Comparison of ENCODE assay signal across 18 cellular contexts in the genomic region with DNA sequence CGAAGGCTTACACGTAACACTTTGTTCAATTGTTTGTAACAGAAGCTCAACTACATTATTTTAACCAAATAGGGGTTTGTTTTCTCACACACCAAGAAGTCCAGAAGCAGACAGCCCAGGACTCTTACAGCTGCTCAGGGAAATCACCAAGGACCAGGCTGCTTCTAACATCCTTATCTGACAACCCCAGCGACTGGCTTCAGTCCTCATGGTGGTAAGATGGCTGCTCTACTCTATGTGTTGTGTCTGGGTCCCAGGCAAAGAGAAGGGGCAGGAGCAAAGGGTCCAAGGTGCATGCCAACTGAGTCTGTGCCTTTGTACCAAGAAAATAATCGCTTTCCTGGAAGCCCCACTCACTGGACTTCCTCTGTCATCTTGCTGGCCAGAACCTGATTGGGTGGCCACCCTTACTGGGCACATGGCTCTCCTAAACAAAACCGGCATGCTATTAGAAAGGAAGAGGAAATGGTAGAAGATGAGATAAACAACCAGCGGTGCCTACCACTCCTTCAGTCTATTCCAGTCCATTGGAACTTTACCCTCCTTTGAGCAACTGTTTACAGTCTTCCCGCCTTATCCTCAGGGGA.
"Had no signal": no experiment of that assay in that cellular context is flagged by ENCODE, and none has a peak within 500 bp of the region (broad histone marks: within the 10 kb centered on the region; RNA-seq: fewer than 3 reads in every experiment).

No MANE protein-coding gene starts in this region.

- ATAC-seq: esophagus mucosa; gastrocnemius medialis; left ventricle myocardium superior; lower lobe of right lung; naive thymus-derived CD8-positive, alpha-beta T cell; sciatic nerve had no signal

- H3K4me3 Mint-ChIP-seq: naive thymus-derived CD8-positive, alpha-beta T cell; nephron progenitor cell had no signal

- DNase-seq: foreskin fibroblast; gastrocnemius medialis; head of caudate nucleus; left ventricle myocardium superior; lower lobe of right lung; naive thymus-derived CD8-positive, alpha-beta T cell; nephron progenitor cell; nucleus accumbens; stimulated activated CD4-positive, alpha-beta T cell treated with anti-CD3 and anti-CD28 coated beads, Interleukin-12 subunit alpha, Interleukin-12 subunit beta, amount 100 ng/mL, for 4 hours; stimulated activated CD4-positive, alpha-beta T cell treated with anti-CD3 and anti-CD28 coated beads, Interleukin-1b, Interleukin-23, amount 100 ng/mL, for 48 hours; stimulated activated CD4-positive, alpha-beta T cell treated with anti-CD3 and anti-CD28 coated beads, Interleukin-4, amount 100 ng/mL, for 1 hour; stimulated activated CD8-positive, alpha-beta memory T cell treated with anti-CD3 and anti-CD28 coated beads, Interleukin-4, amount 100 ng/mL, for 48 hours; stimulated activated naive CD4-positive, alpha-beta T cell; stomach; thyroid gland; trophoblast cell had no signal

- H3K36me3 Mint-ChIP-seq: naive thymus-derived CD8-positive, alpha-beta T cell had no signal

- H3K9me3 Mint-ChIP-seq: naive thymus-derived CD8-positive, alpha-beta T cell; nephron progenitor cell had no signal

- H3K27ac Mint-ChIP-seq: naive thymus-derived CD8-positive, alpha-beta T cell; nephron progenitor cell had no signal
